ENCODE assay signal across 33 cellular contexts in genomic region chr11:74736031-74736430, GRCh38. TPM values are rescaled to one million over a fixed set of nuclear protein-coding genes. Genes with fewer than 3 reads are reported as not detected.
"Had no signal": no experiment of that assay in that cellular context is flagged by ENCODE, and none has a peak within 500 bp of the region (broad histone marks: within the 10 kb centered on the region; RNA-seq: fewer than 3 reads in every experiment).

No MANE protein-coding gene starts in this region.

- H3K27ac ChIP-seq: ascending aorta, body of pancreas, brain microvascular endothelial cell, breast epithelium, WERI-Rb-1 had no signal

- H3K9me3 ChIP-seq: ascending aorta, body of pancreas, breast epithelium had no signal

- FAIRE-seq: colon had no signal

- H3K36me3 ChIP-seq: ascending aorta, brain microvascular endothelial cell, breast epithelium, WERI-Rb-1 had no signal

- DNase-seq: activated CD4-positive, alpha-beta memory T cell treated with anti-CD3 and anti-CD28 coated beads, Interleukin-2, amount 10 ng/mL, durations not matched to agents 7 days and 5 days; activated CD4-positive, alpha-beta T cell treated with anti-CD3 and anti-CD28 coated beads for 1 hour; activated CD4-positive, alpha-beta T cell treated with anti-CD3 and anti-CD28 coated beads for 36 hours; activated CD4-positive, alpha-beta T cell treated with anti-CD3 and anti-CD28 coated beads for 48 hours; activated CD4-positive, alpha-beta T cell treated with anti-CD3 and anti-CD28 coated beads, Interleukin-2, amount 10 ng/mL, durations not matched to agents 7 days and 5 days; activated CD4-positive, alpha-beta T cell treated with anti-CD3 and anti-CD28 coated beads, Interleukin-2, amount 50 U/mL, for 48 hours; activated CD4-positive, CD25-positive, alpha-beta regulatory T cell; activated CD8-positive, alpha-beta memory T cell treated with anti-CD3 and anti-CD28 coated beads for 24 hours; activated CD8-positive, alpha-beta memory T cell treated with anti-CD3 and anti-CD28 coated beads, Interleukin-2, amount 10 ng/mL, durations not matched to agents 7 days and 5 days; activated CD8-positive, alpha-beta memory T cell treated with anti-CD3 and anti-CD28 coated beads, Interleukin-2, amount 50 U/mL, for 48 hours; activated CD8-positive, alpha-beta T cell treated with anti-CD3 and anti-CD28 coated beads, Interleukin-2, amount 10 ng/mL, durations not matched to agents 7 days and 5 days; activated effector memory CD4-positive, alpha-beta T cell treated with Interleukin-2 at 50 U/mL for 16 hours; activated gamma-delta T cell; activated naive CD4-positive, alpha-beta T cell treated with anti-CD3 and anti-CD28 coated beads, Interleukin-2, amount 10 ng/mL, durations not matched to agents 7 days and 5 days; activated naive CD4-positive, alpha-beta T cell treated with Interleukin-2 at 50 U/mL for 16 hours; activated naive CD8-positive, alpha-beta T cell treated with anti-CD3 and anti-CD28 coated beads, Interleukin-2, amount 10 ng/mL, durations not matched to agents 7 days and 5 days; activated naive CD8-positive, alpha-beta T cell treated with anti-CD3 and anti-CD28 coated beads, Interleukin-2, amount 50 U/mL, for 24 hours; activated T-cell treated with anti-CD3 and anti-CD28 coated beads, Interleukin-2, amount 50 U/mL, for 24 hours; activated T-cell treated with anti-CD3 and anti-CD28 coated beads, Interleukin-2, amount 50 U/mL, for 48 hours; amygdala; anterior cingulate cortex; body of pancreas; brain microvascular endothelial cell; central memory CD4-positive, alpha-beta T cell; T-helper 2 cell; T-helper 9 cell; WERI-Rb-1 had no signal

- H3K27me3 ChIP-seq: ascending aorta, body of pancreas had no signal

- H3K4me3 ChIP-seq: ascending aorta, body of pancreas, breast epithelium had no signal

- ATAC-seq: activated CD4-positive, alpha-beta T cell treated with anti-CD3 and anti-CD28 coated beads for 36 hours; activated CD8-positive, alpha-beta memory T cell treated with anti-CD3 and anti-CD28 coated beads, Interleukin-2, amount 10 ng/mL, durations not matched to agents 7 days and 5 days; activated CD8-positive, alpha-beta T cell treated with anti-CD3 and anti-CD28 coated beads, Interleukin-2, amount 10 ng/mL, durations not matched to agents 7 days and 5 days; activated naive CD8-positive, alpha-beta T cell treated with anti-CD3 and anti-CD28 coated beads, Interleukin-2, amount 50 U/mL, for 24 hours; body of pancreas; WTC11 had no signal

RNA-seq across cellular contexts. Expression of gene CHRDL2, which starts 4.8 kb away (rescaled TPM):
- total RNA-seq: activated CD4-positive, alpha-beta memory T cell treated with anti-CD3 and anti-CD28 coated beads, Interleukin-2, amount 10 ng/mL, durations not matched to agents 7 days and 5 days; activated CD4-positive, alpha-beta T cell treated with anti-CD3 and anti-CD28 coated beads for 36 hours; activated CD4-positive, alpha-beta T cell treated with anti-CD3 and anti-CD28 coated beads, Interleukin-2, amount 10 ng/mL, durations not matched to agents 7 days and 5 days; activated CD8-positive, alpha-beta memory T cell treated with anti-CD3 and anti-CD28 coated beads, Interleukin-2, amount 10 ng/mL, durations not matched to agents 7 days and 5 days; activated CD8-positive, alpha-beta T cell treated with anti-CD3 and anti-CD28 coated beads, Interleukin-2, amount 10 ng/mL, durations not matched to agents 7 days and 5 days; activated naive CD8-positive, alpha-beta T cell treated with anti-CD3 and anti-CD28 coated beads, Interleukin-2, amount 10 ng/mL, durations not matched to agents 7 days and 5 days; activated T-helper 2 cell treated with anti-CD3 and anti-CD28 coated beads, Interferon-gamma antibody, Interleukin-2, Interleukin-4, amounts not matched to agents 10 μg/mL and 5 μg/mL and 100 μg/mL, durations not matched to agents 14 hours and 24 hours and 36 hours; ascending aorta; body of pancreas; cerebellum had no signal
